In genomic region chr5:116508835-116509234, GRCh38 we compare ENCODE assay signal across 15 cellular contexts.
DNase-seq lines count a peak whose midpoint lies in the region; ATAC-seq and TF ChIP-seq lines count a peak whose summit lies in the region.
"Had no signal": no experiment of that assay in that cellular context is flagged by ENCODE, and none has a peak within 500 bp of the region (broad histone marks: within the 10 kb centered on the region; RNA-seq: fewer than 3 reads in every experiment).

No MANE protein-coding gene starts in this region.

- H3K4me1 ChIP-seq in GM23338 (ENCODE audit: insufficient read depth) (peaks cover 98% of the 10 kb centered on the region), endodermal cell (ENCODE audit: control insufficient read depth, insufficient read depth, low read length) (peaks cover 7% of the 10 kb centered on the region)
- H3K4me1 ChIP-seq: BLaER1 treated with 17β-estradiol and CSF1 and Interleukin-3, amounts not matched to agents 10 nM and 100 nM had no signal

- H3K27me3 Mint-ChIP-seq in GM23338 (ENCODE audit: insufficient read depth, low read depth, poor library complexity) (peaks cover 3% of the 10 kb centered on the region), endodermal cell (ENCODE audit: insufficient read depth) (no peaks in the 10 kb centered on the region), nephron (ENCODE audit: low read depth) (no peaks in the 10 kb centered on the region)
- H3K27me3 Mint-ChIP-seq: B cell had no signal

- peaks cover 100% of the 10 kb centered on the region for H3K79me2 ChIP-seq in GM23338 (replicated peaks; ENCODE audit: insufficient read depth)

- 94 to 97% methylated on average over 5 to 6 of the region's 6 CpGs for WGBS in endodermal cell (ENCODE audit: insufficient coverage in 1 of 2, insufficient read length in 1 of 2), 2 experiments

- in situ Hi-C loops in ACHN (cut with HindIII; ENCODE audit: low pct_ligation_motif_present, low pct_unique_long_range_greater_than_20kb, low sequenced_read_pairs) = no loop called here

- H3K4me3 Mint-ChIP-seq in GM23338 (no peak overlapping the region), endodermal cell (no peak overlapping the region), nephron (peak overlapping the region in 1 of 3 experiments; percentile 37)
- H3K4me3 Mint-ChIP-seq in stimulated activated effector memory CD8-positive, alpha-beta T cell treated with anti-CD3 and anti-CD28 coated beads, Interleukin-12 subunit alpha, Interleukin-12 subunit beta, amount 100 ng/mL, for 72 hours = no peak overlapping the region
- H3K4me3 Mint-ChIP-seq: B cell; CD8-positive, alpha-beta T cell had no signal

- no peak overlapping the region for H3K4me3 ChIP-seq in GM23338
- H3K4me3 ChIP-seq in endodermal cell (ENCODE audit: low read length) = no peak overlapping the region
- H3K4me3 ChIP-seq: BLaER1 treated with 17β-estradiol and CSF1 and Interleukin-3, amounts not matched to agents 10 nM and 100 nM; GM23248 had no signal

- H3K9me2 ChIP-seq in GM23338 (ENCODE audit: insufficient read depth) = no peaks in the 10 kb centered on the region

- peaks cover 21% of the 10 kb centered on the region for H3K36me3 Mint-ChIP-seq in GM23338 (ENCODE audit: low read depth)
- peaks cover 16% of the 10 kb centered on the region for H3K36me3 Mint-ChIP-seq in endodermal cell (ENCODE audit: low read depth)
- H3K36me3 Mint-ChIP-seq in nephron (ENCODE audit: low read depth) = peaks cover 17% of the 10 kb centered on the region
- no peaks in the 10 kb centered on the region for H3K36me3 Mint-ChIP-seq in stimulated activated effector memory CD8-positive, alpha-beta T cell treated with anti-CD3 and anti-CD28 coated beads, Interleukin-12 subunit alpha, Interleukin-12 subunit beta, amount 100 ng/mL, for 72 hours

- H3K9me3 Mint-ChIP-seq in GM23338 (no peaks in the 10 kb centered on the region), endodermal cell (no peaks in the 10 kb centered on the region), nephron (no peaks in the 10 kb centered on the region)
- H3K9me3 Mint-ChIP-seq in stimulated activated effector memory CD8-positive, alpha-beta T cell treated with anti-CD3 and anti-CD28 coated beads, Interleukin-12 subunit alpha, Interleukin-12 subunit beta, amount 100 ng/mL, for 72 hours = no peaks in the 10 kb centered on the region
- H3K9me3 Mint-ChIP-seq: CD8-positive, alpha-beta T cell had no signal

- H3F3A ChIP-seq in GM23338 (replicated peaks; ENCODE audit: low read depth) = no peaks in the 10 kb centered on the region; the same call in 1 of the 2 replicates

- peak overlapping the region; percentile 40 for H3K4me2 ChIP-seq in GM23338
- H3K4me2 ChIP-seq: BLaER1 treated with 17β-estradiol and CSF1 and Interleukin-3, amounts not matched to agents 10 nM and 100 nM had no signal

- H3K27ac Mint-ChIP-seq in GM23338 (peak overlapping the region; percentile 64; the same call in 1 of the 2 replicates), endodermal cell (peak overlapping the region; percentile 81), nephron (peak overlapping the region; percentile 58 to 74 (median 65))
- no peak overlapping the region for H3K27ac Mint-ChIP-seq in stimulated activated effector memory CD8-positive, alpha-beta T cell treated with anti-CD3 and anti-CD28 coated beads, Interleukin-12 subunit alpha, Interleukin-12 subunit beta, amount 100 ng/mL, for 72 hours
- H3K27ac Mint-ChIP-seq: B cell; CD8-positive, alpha-beta T cell had no signal

- H3K9ac ChIP-seq in endodermal cell (ENCODE audit: extremely low read depth, low read length, poor library complexity, severe bottlenecking) = no peak overlapping the region
- H3K9ac ChIP-seq: BLaER1 treated with 17β-estradiol and CSF1 and Interleukin-3, amounts not matched to agents 10 nM and 100 nM; GM23248 had no signal

- H4K20me1 ChIP-seq in GM23338 (replicated peaks; ENCODE audit: insufficient read depth) = peaks cover 95% of the 10 kb centered on the region
- H4K20me1 ChIP-seq: BLaER1 treated with 17β-estradiol and CSF1 and Interleukin-3, amounts not matched to agents 10 nM and 100 nM had no signal

- H3K27ac ChIP-seq in GM23338 (ENCODE audit: low read depth) (peak overlapping the region; percentile 72), endodermal cell (ENCODE audit: low read depth, low read length) (peak overlapping the region; percentile 25), caudate nucleus (ENCODE audit: low read depth, low read length) (no peak overlapping the region)
- H3K27ac ChIP-seq: BLaER1 treated with 17β-estradiol and CSF1 and Interleukin-3, amounts not matched to agents 10 nM and 100 nM; GM23248; HL-60 had no signal

- DNase-seq in GM23338 (ENCODE audit: low spot score) (no peak), endodermal cell (peak; percentile 40), NCI-H187 treated with DMSO at 0.1 percent for 48 hours (lab: John Stamatoyannopoulos, UW) (no peak), caudate nucleus (lab: John Stamatoyannopoulos, UW) (no peak), ACHN (no peak)
- DNase-seq in stimulated activated effector memory CD8-positive, alpha-beta T cell treated with anti-CD3 and anti-CD28 coated beads, Interleukin-12 subunit alpha, Interleukin-12 subunit beta, amount 100 ng/mL, for 72 hours (ENCODE audit: low spot score in 2 of 2) = no peak
- DNase-seq: 8988T; CD8-positive, alpha-beta T cell had no signal

- H3K36me3 ChIP-seq in GM23338 (ENCODE audit: insufficient read depth) = peaks cover 13% of the 10 kb centered on the region
- no peaks in the 10 kb centered on the region for H3K36me3 ChIP-seq in endodermal cell (ENCODE audit: control insufficient read depth, insufficient read depth, low read length)
- H3K36me3 ChIP-seq: BLaER1 treated with 17β-estradiol and CSF1 and Interleukin-3, amounts not matched to agents 10 nM and 100 nM had no signal

- no peaks in the 10 kb centered on the region for H3K9me3 ChIP-seq in endodermal cell (ENCODE audit: control insufficient read depth, low read length)

- H3K4me1 Mint-ChIP-seq in GM23338 (peaks cover 86% of the 10 kb centered on the region), endodermal cell (peaks cover 68% of the 10 kb centered on the region), nephron (peaks cover 83% of the 10 kb centered on the region)
- H3K4me1 Mint-ChIP-seq in stimulated activated effector memory CD8-positive, alpha-beta T cell treated with anti-CD3 and anti-CD28 coated beads, Interleukin-12 subunit alpha, Interleukin-12 subunit beta, amount 100 ng/mL, for 72 hours = no peaks in the 10 kb centered on the region
- H3K4me1 Mint-ChIP-seq: B cell had no signal

- H2AFZ ChIP-seq in GM23338 = no peak overlapping the region
- H2AFZ ChIP-seq: GM23248 had no signal

- no peak; the same call in 1 of the 3 replicates for ATAC-seq in GM23338
- ATAC-seq in stimulated activated effector memory CD8-positive, alpha-beta T cell treated with anti-CD3 and anti-CD28 coated beads, Interleukin-12 subunit alpha, Interleukin-12 subunit beta, amount 100 ng/mL, for 72 hours = peak; percentile 34
- no peak for ATAC-seq in HG02610 (IDR thresholded peaks at IDR 0.05; ENCODE audit: unreplicated experiment)
- ATAC-seq: CD8-positive, alpha-beta T cell; HCT116 had no signal

- TF ChIP-seq CTCF in GM23338 (conservative IDR thresholded peaks at IDR 0.05; ENCODE audit: low read depth in 2 of 2) (no peak), endodermal cell (conservative IDR thresholded peaks at IDR 0.05) (no peak), nephron (IDR thresholded peaks at IDR 0.05; ENCODE audit: unreplicated experiment in 3 of 3) (no peak)

- H3K27me3 ChIP-seq in GM23338 (ENCODE audit: insufficient read depth) (no peaks in the 10 kb centered on the region), endodermal cell (ENCODE audit: control insufficient read depth, insufficient read depth, low read length, poor library complexity, severe bottlenecking) (no peaks in the 10 kb centered on the region)
- H3K27me3 ChIP-seq: BLaER1 treated with 17β-estradiol and CSF1 and Interleukin-3, amounts not matched to agents 10 nM and 100 nM had no signal

TF ChIP-seq in GM23338, 12 proteins besides CTCF, POLR2A, EP300 and RAD21 (continues in another document):
- no peak for TF ChIP-seq NANOG (IDR thresholded peaks at IDR 0.05; ENCODE audit: borderline replicate concordance)
- TF ChIP-seq JUNB (IDR thresholded peaks at IDR 0.05; ENCODE audit: unreplicated experiment) = no peak
- TF ChIP-seq REST (IDR thresholded peaks at IDR 0.05; ENCODE audit: unreplicated experiment) = no peak
- 0 out of 2 replicates have a peak, but pooled peaks have one; percentile 16 for TF ChIP-seq POLR2AphosphoS5 (IDR thresholded peaks at IDR 0.05; ENCODE audit: low read depth)
